Comparison of ENCODE assay signal across 9 cellular contexts in the genomic region with DNA sequence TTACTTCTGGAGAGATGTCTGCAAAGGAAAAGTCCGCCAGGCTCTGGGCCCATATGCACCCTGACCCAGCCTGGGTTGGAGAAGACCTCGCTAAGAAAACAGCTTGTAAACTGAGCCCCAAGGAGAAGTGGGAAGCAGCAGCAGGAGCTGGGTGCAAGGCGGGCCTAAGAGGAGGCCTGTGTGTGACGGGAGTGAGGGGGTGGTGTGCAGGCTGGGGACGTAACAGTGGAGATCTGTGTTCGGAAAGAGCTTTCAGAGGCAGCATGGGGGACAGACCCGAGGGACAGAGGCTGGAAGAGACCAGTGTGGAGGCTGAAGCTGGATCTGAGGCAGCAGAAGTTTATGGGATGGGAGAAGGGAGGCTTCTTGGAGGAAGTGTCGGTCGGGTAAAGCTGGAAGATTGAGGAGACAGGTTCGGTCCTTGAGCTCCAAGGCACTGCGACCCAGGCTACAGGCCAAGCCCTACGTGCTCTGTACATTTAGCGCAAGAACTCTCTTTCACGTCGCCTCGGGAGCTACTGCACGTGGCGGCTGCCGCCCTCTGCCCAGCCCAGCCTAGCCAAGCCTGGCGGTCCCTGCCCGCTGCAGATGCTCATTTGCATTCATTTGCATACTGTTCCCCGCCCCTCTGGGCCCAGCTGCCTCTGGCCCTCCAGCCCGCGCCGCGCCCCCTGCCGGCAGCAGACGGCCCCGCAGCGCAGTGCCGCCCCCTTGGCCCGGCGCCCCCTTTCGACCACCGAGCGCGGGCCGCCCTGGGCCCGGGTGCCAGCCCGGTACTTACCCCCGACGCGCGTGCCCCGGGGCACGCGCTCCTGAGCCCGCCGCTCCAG. TPM values are rescaled to one million over a fixed set of nuclear protein-coding genes. Genes with fewer than 3 reads are reported as not detected.
DNase-seq lines count a peak whose midpoint lies in the region; ATAC-seq and TF ChIP-seq lines count a peak whose summit lies in the region.
"Had no signal": no experiment of that assay in that cellular context is flagged by ENCODE, and none has a peak within 500 bp of the region (broad histone marks: within the 10 kb centered on the region; RNA-seq: fewer than 3 reads in every experiment).

No MANE protein-coding gene starts in this region.

- no peak overlapping the region for H2AFZ ChIP-seq in PC-3 (ENCODE audit: low read length)

- no peak overlapping the region for H3K27ac ChIP-seq in PC-3 (ENCODE audit: low read length)
- H3K27ac ChIP-seq in spleen: no peak overlapping the region

- no peak overlapping the region for H3K4me3 ChIP-seq in PC-3 (ENCODE audit: low read length)
- H3K4me3 ChIP-seq in spleen: peak overlapping the region; percentile 15 to 67 (median 36)

- no peaks in the 10 kb centered on the region for H3F3A ChIP-seq in PC-3 (ENCODE audit: low read length, unreplicated experiment)

- no peak for DNase-seq in activated CD4-positive, CD25-positive, alpha-beta regulatory T cell (lab: John Stamatoyannopoulos, UW)
- DNase-seq in PC-3 (no peak), MCF 10A (ENCODE audit: unreplicated experiment) (no peak), iPS-NIHi7 (ENCODE audit: extremely low spot score) (peak; percentile 90), spleen (peak; percentile 77)

- H3K4me2 ChIP-seq in PC-3 (ENCODE audit: low read length): peak overlapping the region; percentile 83; the same call in 1 of the 2 replicates

- CTCF ChIA-PET in PC-3 (lab: Charles Lee) (no interaction called here), MCF 10A (lab: Yijun Ruan, JAX) (interaction anchor here (0.7 to 1.9 kb wide), 4 partner anchors 16 to 196 kb away, joined by 3 to 9 read pairs (median 4); no protein-coding TSS in a partner anchor)

- no peaks in the 10 kb centered on the region for H3K4me1 Mint-ChIP-seq in MCF 10A (ENCODE audit: insufficient read depth, unreplicated experiment)

- POLR2A ChIA-PET in PC-3 (lab: Charles Lee; ENCODE audit: unreplicated experiment): no interaction called here
- POLR2A ChIA-PET in MCF 10A (lab: Yijun Ruan, JAX): interaction anchor here (0.7 kb wide), 1 partner anchor 14 kb away, joined by 3 read pairs; no protein-coding TSS in a partner anchor

- H3K27me3 ChIP-seq in PC-3 (ENCODE audit: low read length): no peaks in the 10 kb centered on the region
- H3K27me3 ChIP-seq in spleen (replicated peaks in 1 of 7): peaks cover 0 to 79% (median 35%) of the 10 kb centered on the region in 7 donors

- H3K4me1 ChIP-seq in PC-3 (ENCODE audit: insufficient read depth, low read length) (no peaks in the 10 kb centered on the region), spleen (peaks cover 6 to 20% (median 15%) of the 10 kb centered on the region in 6 donors)

- H4K20me1 ChIP-seq in PC-3 (ENCODE audit: low read length): no peaks in the 10 kb centered on the region

- no peak overlapping the region for H3K4me3 Mint-ChIP-seq in MCF 10A (ENCODE audit: unreplicated experiment)

- 20 to 30% (median 23%) methylated on average over 33 to 49 of the region's 49 CpGs for WGBS in spleen, 5 donors

- TF ChIP-seq CTCF in PC-3 (conservative IDR thresholded peaks at IDR 0.05; ENCODE audit: low read depth, low read length): no peak
- TF ChIP-seq CTCF in MCF 10A (IDR thresholded peaks at IDR 0.05; ENCODE audit: unreplicated experiment): peak; percentile 25
- TF ChIP-seq CTCF in spleen (IDR thresholded peaks at IDR 0.05 in 8 of 11, conservative IDR thresholded peaks at IDR 0.05 in 3 of 11): peak in 6 of 11 experiments; percentile 26 to 65 (median 56)

- BruUV-seq in PC-3 (replicated peaks; lab: Mats Ljungman, UMichigan): no TSS peak
- no TSS peak for BruUV-seq in MCF 10A (replicated peaks; lab: Mats Ljungman, UMichigan)

- peak; percentile 44 to 50 for ATAC-seq in activated CD4-positive, CD25-positive, alpha-beta regulatory T cell treated with anti-CD3 and anti-CD28 coated beads, Interleukin-2, amount 50 U/mL, for 24 hours
- ATAC-seq in PC-3: no peak
- no peak for ATAC-seq in HG03520 (IDR thresholded peaks at IDR 0.05; ENCODE audit: unreplicated experiment)
- no peak for ATAC-seq in GM18517 (IDR thresholded peaks at IDR 0.05; ENCODE audit: unreplicated experiment)

- H3K9me3 ChIP-seq in PC-3 (ENCODE audit: low read length) (no peaks in the 10 kb centered on the region), spleen (no peaks in the 10 kb centered on the region)

- no peaks in the 10 kb centered on the region for H3K36me3 Mint-ChIP-seq in MCF 10A (ENCODE audit: insufficient read depth, unreplicated experiment)

- no peaks in the 10 kb centered on the region for H3K9me2 ChIP-seq in PC-3 (replicated peaks; ENCODE audit: low read length)

- TF ChIP-seq POLR2A in spleen (IDR thresholded peaks at IDR 0.05): no peak

- H3K36me3 ChIP-seq in PC-3 (ENCODE audit: low read depth, low read length) (no peaks in the 10 kb centered on the region), spleen (no peaks in the 10 kb centered on the region)

- H3K9me3 Mint-ChIP-seq in MCF 10A (ENCODE audit: unreplicated experiment): no peaks in the 10 kb centered on the region

- intact Hi-C loops in PC-3 (cut with micrococcal nuclease): no loop called here
- intact Hi-C loops in MCF 10A (cut with micrococcal nuclease): no loop called here
- intact Hi-C loops in spleen (cut with DNase I; ENCODE audit: low total_unique reads): no loop called here

- H3K27me3 Mint-ChIP-seq in MCF 10A (ENCODE audit: insufficient read depth, unreplicated experiment): peaks cover 44% of the 10 kb centered on the region

- no peaks in the 10 kb centered on the region for H3K79me2 ChIP-seq in PC-3 (ENCODE audit: low read length)

- H3K27ac Mint-ChIP-seq in MCF 10A (ENCODE audit: low read depth, unreplicated experiment): no peak overlapping the region

- no peak overlapping the region for H3K9ac ChIP-seq in PC-3 (ENCODE audit: low read length)

RNA-seq across cellular contexts. Expression of a gene that starts 6.3 kb away (rescaled TPM):
- total RNA-seq in PC-3 (2014; rRNA removed): not detected in 2 replicates
- not detected in 2 replicates for total RNA-seq in MCF 10A (2022)
- total RNA-seq in spleen: under 1 TPM in 1 of 7 donors, not detected in 6; 0.32 TPM
- polyA plus RNA-seq in spleen: under 1 TPM in 2 of 3 donors, not detected in 1; 0.29 to 0.33 TPM
- total RNA-seq: dermis microvascular lymphatic vessel endothelial cell had no signal

RNA-seq across cellular contexts. Expression of a gene that starts 8.6 kb away (rescaled TPM):
- 175 and 194 TPM in 2 replicates for total RNA-seq in PC-3 (2014; rRNA removed)
- 6.2 and 12.1 TPM in 2 replicates for total RNA-seq in MCF 10A (2022)
- 10 to 100 TPM in 6 of 7 donors, 1 to 10 TPM in 1; 9.9 to 24.6 (median 12.5) TPM for total RNA-seq in spleen
- 10 to 100 TPM in 1 of 3 donors, 1 to 10 TPM in 2; 4.3 to 14.1 (median 5.6) TPM for polyA plus RNA-seq in spleen

RNA-seq across cellular contexts. Expression of a gene that starts 21.9 kb away (rescaled TPM):
- total RNA-seq in PC-3 (2014; rRNA removed): 0.22 and 0.35 TPM in 2 replicates
- not detected in 2 replicates for total RNA-seq in MCF 10A (2022)
- total RNA-seq in spleen: not detected
- polyA plus RNA-seq in spleen: under 1 TPM in 2 of 3 donors, not detected in 1; 0.30 TPM

Comparison
In these comparisons a context has a peak if more than half of its experiments do, and no peak if none do; other contexts are left out.
1. ATAC-seq: peak in activated CD4-positive, CD25-positive, alpha-beta regulatory T cell treated with anti-CD3 and anti-CD28 coated beads, Interleukin-2, amount 50 U/mL, for 24 hours (2 of 2); none in PC-3 (single experiment), HG03520 (single experiment) and GM18517 (single experiment).
2. DNase-seq: peak in iPS-NIHi7 (single experiment) and spleen (single experiment); none in activated CD4-positive, CD25-positive, alpha-beta regulatory T cell (0 of 4), PC-3 (single experiment) and MCF 10A (single experiment).